25 cellular contexts compared by ENCODE assay signal in genomic region chr5:58025825-58026224, GRCh38.
"Had no signal": no experiment of that assay in that cellular context is flagged by ENCODE, and none has a peak within 500 bp of the region (broad histone marks: within the 10 kb centered on the region; RNA-seq: fewer than 3 reads in every experiment).

No MANE protein-coding gene starts in this region.

- H3K4me3 Mint-ChIP-seq: activated CD4-positive, alpha-beta memory T cell treated with anti-CD3 and anti-CD28 coated beads, Interleukin-2, amount 10 ng/mL, durations not matched to agents 7 days and 5 days; activated CD4-positive, alpha-beta T cell treated with anti-CD3 and anti-CD28 coated beads for 36 hours; activated naive CD8-positive, alpha-beta T cell treated with anti-CD3 and anti-CD28 coated beads, Interleukin-2, amount 10 ng/mL, durations not matched to agents 7 days and 5 days; activated T-helper 17 cell treated with anti-CD3 and anti-CD28 coated beads, Interleukin-2, amount 50 U/mL, for 72 hours had no signal

- H3K4me2 ChIP-seq: SK-N-SH had no signal

- H3K4me3 ChIP-seq: adrenal gland, breast epithelium, K562, SJCRH30 had no signal

- DNase-seq: activated CD4-positive, alpha-beta memory T cell treated with anti-CD3 and anti-CD28 coated beads, Interleukin-2, amount 10 ng/mL, durations not matched to agents 7 days and 5 days; activated CD4-positive, alpha-beta T cell treated with anti-CD3 and anti-CD28 coated beads for 36 hours; activated CD4-positive, alpha-beta T cell treated with anti-CD3 and anti-CD28 coated beads, Interleukin-2, amount 50 U/mL, for 1 hour; activated naive CD4-positive, alpha-beta T cell treated with anti-CD3 and anti-CD28 coated beads, Interleukin-2, amount 50 U/mL, for 16 hours; activated naive CD8-positive, alpha-beta T cell treated with anti-CD3 and anti-CD28 coated beads, Interleukin-2, amount 10 ng/mL, durations not matched to agents 7 days and 5 days; activated T-cell treated with anti-CD3 and anti-CD28 coated beads for 4 hours; activated T-cell treated with anti-CD3 and anti-CD28 coated beads, Interleukin-2, amount 50 U/mL, for 48 hours; adrenal gland; aorta; Kasumi-1; NCI-H1048; NCI-H1930; NCI-H2171 treated with DMSO at 0.1 percent for 48 hours; NCI-H226; NCI-H526; NCI-H82; Right ventricle myocardium superior; SJCRH30; SK-N-SH; T-helper 1 cell; WERI-Rb-1 had no signal

- H3K27ac ChIP-seq: adrenal gland, breast epithelium, RWPE1, SJCRH30, WERI-Rb-1 had no signal

- H3K36me3 Mint-ChIP-seq: activated naive CD8-positive, alpha-beta T cell treated with anti-CD3 and anti-CD28 coated beads, Interleukin-2, amount 10 ng/mL, durations not matched to agents 7 days and 5 days had no signal

- H3K4me1 Mint-ChIP-seq: activated CD4-positive, alpha-beta memory T cell treated with anti-CD3 and anti-CD28 coated beads, Interleukin-2, amount 10 ng/mL, durations not matched to agents 7 days and 5 days; activated CD4-positive, alpha-beta T cell treated with anti-CD3 and anti-CD28 coated beads for 36 hours; activated naive CD8-positive, alpha-beta T cell treated with anti-CD3 and anti-CD28 coated beads, Interleukin-2, amount 10 ng/mL, durations not matched to agents 7 days and 5 days; activated T-helper 17 cell treated with anti-CD3 and anti-CD28 coated beads, Interleukin-2, amount 50 U/mL, for 72 hours had no signal

- H3K27me3 ChIP-seq: adrenal gland, breast epithelium, SJCRH30 had no signal

- H3K9me3 ChIP-seq: adrenal gland, breast epithelium, SK-N-SH had no signal

- H3K36me3 ChIP-seq: adrenal gland, breast epithelium, SJCRH30, WERI-Rb-1 had no signal

- H3K4me1 ChIP-seq: adrenal gland, breast epithelium, SJCRH30 had no signal

- H3K9me3 Mint-ChIP-seq: activated CD4-positive, alpha-beta memory T cell treated with anti-CD3 and anti-CD28 coated beads, Interleukin-2, amount 10 ng/mL, durations not matched to agents 7 days and 5 days; activated naive CD8-positive, alpha-beta T cell treated with anti-CD3 and anti-CD28 coated beads, Interleukin-2, amount 10 ng/mL, durations not matched to agents 7 days and 5 days; activated T-helper 17 cell treated with anti-CD3 and anti-CD28 coated beads, Interleukin-2, amount 50 U/mL, for 72 hours had no signal

- H3K9ac ChIP-seq: SK-N-SH had no signal

- H3K27ac Mint-ChIP-seq: activated CD4-positive, alpha-beta memory T cell treated with anti-CD3 and anti-CD28 coated beads, Interleukin-2, amount 10 ng/mL, durations not matched to agents 7 days and 5 days; activated CD4-positive, alpha-beta T cell treated with anti-CD3 and anti-CD28 coated beads for 36 hours; activated naive CD8-positive, alpha-beta T cell treated with anti-CD3 and anti-CD28 coated beads, Interleukin-2, amount 10 ng/mL, durations not matched to agents 7 days and 5 days; activated T-helper 17 cell treated with anti-CD3 and anti-CD28 coated beads, Interleukin-2, amount 50 U/mL, for 72 hours had no signal

- H3K27me3 Mint-ChIP-seq: activated CD4-positive, alpha-beta memory T cell treated with anti-CD3 and anti-CD28 coated beads, Interleukin-2, amount 10 ng/mL, durations not matched to agents 7 days and 5 days; activated CD4-positive, alpha-beta T cell treated with anti-CD3 and anti-CD28 coated beads for 36 hours; activated T-helper 17 cell treated with anti-CD3 and anti-CD28 coated beads, Interleukin-2, amount 50 U/mL, for 72 hours had no signal
